ENCODE assay signal across 8 cellular contexts in the genomic region with DNA sequence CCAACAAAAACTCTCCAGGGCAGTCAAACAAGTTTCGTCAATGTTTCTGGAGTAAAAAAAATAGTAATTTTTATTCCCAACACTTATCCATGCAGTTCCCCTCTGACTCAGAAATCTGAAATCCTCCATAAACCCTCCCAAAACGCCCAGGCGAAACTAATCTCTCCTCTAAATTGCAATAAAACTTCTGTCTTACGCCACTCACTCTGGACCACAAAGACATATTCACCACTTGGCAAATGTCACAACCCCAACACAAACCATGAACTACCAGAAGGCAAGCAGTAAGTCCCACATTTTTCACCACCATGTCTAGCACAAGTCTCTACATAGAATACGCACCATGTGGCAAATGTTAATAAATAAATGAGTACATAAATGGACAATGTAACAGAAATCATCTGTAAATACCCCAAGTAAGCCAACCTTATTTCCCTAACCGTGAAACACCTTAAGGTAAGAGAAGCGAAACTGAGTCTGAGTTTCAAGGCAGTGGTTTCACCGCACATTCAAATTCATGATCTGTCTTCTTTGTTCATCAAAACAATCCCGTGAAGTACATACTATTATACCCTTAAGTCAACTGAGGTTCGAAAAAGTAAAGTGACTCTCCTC. TPM values are rescaled to one million over a fixed set of nuclear protein-coding genes. Genes with fewer than 3 reads are reported as not detected.
DNase-seq lines count a peak whose midpoint lies in the region; ATAC-seq and TF ChIP-seq lines count a peak whose summit lies in the region.

No MANE protein-coding gene starts in this region.

- H3K9me3 ChIP-seq in Caco-2: no peaks in the 10 kb centered on the region
- H3K9me3 ChIP-seq in naive thymus-derived CD4-positive, alpha-beta T cell (ENCODE audit: control insufficient read depth in 2 of 3, low read length in 3 of 3): no peaks in the 10 kb centered on the region

- peak overlapping the region; percentile 95 for H3K4me3 Mint-ChIP-seq in Caco-2 (ENCODE audit: unreplicated experiment)
- peak overlapping the region; percentile 91 for H3K4me3 Mint-ChIP-seq in activated T-helper 2 cell treated with anti-CD3 and anti-CD28 coated beads, Interferon-gamma antibody, Interleukin-2, Interleukin-4, amounts not matched to agents 10 μg/mL and 5 μg/mL and 100 μg/mL, durations not matched to agents 14 hours and 24 hours and 36 hours (ENCODE audit: low read depth)
- H3K4me3 Mint-ChIP-seq in naive thymus-derived CD4-positive, alpha-beta T cell: peak overlapping the region; percentile 7 to 99 (median 94)

- BruUV-seq in Caco-2 (replicated peaks; lab: Mats Ljungman, UMichigan): TSS peak; percentile 34

- no peak overlapping the region for H3K27ac ChIP-seq in naive thymus-derived CD4-positive, alpha-beta T cell (ENCODE audit: low read depth, low read length)

- H3K4me1 ChIP-seq in Caco-2: 0 out of 2 replicates have a peak, but pooled peaks cover 5% of the 10 kb centered on the region
- peaks cover 4 to 12% of the 10 kb centered on the region in 2 donors for H3K4me1 ChIP-seq in naive thymus-derived CD4-positive, alpha-beta T cell (ENCODE audit: control insufficient read depth in 2 of 2, insufficient read depth in 2 of 2, low read length in 2 of 2)

- no peaks in the 10 kb centered on the region for H3K36me3 ChIP-seq in Caco-2 (ENCODE audit: control insufficient read depth, insufficient read depth, low read length)
- H3K36me3 ChIP-seq in naive thymus-derived CD4-positive, alpha-beta T cell (ENCODE audit: control insufficient read depth in 2 of 3, insufficient read depth in 3 of 3, low read length in 3 of 3): peaks cover 0 to 3% (median 0%) of the 10 kb centered on the region in 3 experiments

- peak; percentile 38 for ATAC-seq in GM19395 (IDR thresholded peaks at IDR 0.05; ENCODE audit: unreplicated experiment)
- peak; percentile 19 for ATAC-seq in HG03439 (IDR thresholded peaks at IDR 0.05; ENCODE audit: unreplicated experiment)
- ATAC-seq in naive thymus-derived CD4-positive, alpha-beta T cell: no peak

- H3K27ac Mint-ChIP-seq in Caco-2 (ENCODE audit: unreplicated experiment): peak overlapping the region; percentile 25
- H3K27ac Mint-ChIP-seq in activated T-helper 2 cell treated with anti-CD3 and anti-CD28 coated beads, Interferon-gamma antibody, Interleukin-2, Interleukin-4, amounts not matched to agents 10 μg/mL and 5 μg/mL and 100 μg/mL, durations not matched to agents 14 hours and 24 hours and 36 hours: no peak overlapping the region
- H3K27ac Mint-ChIP-seq in naive thymus-derived CD4-positive, alpha-beta T cell: peak overlapping the region in 3 of 9 donors; percentile 21 to 83 (median 54)

- POLR2A ChIA-PET in Caco-2 (lab: Charles Lee): no interaction called here
- POLR2A ChIA-PET in naive thymus-derived CD4-positive, alpha-beta T cell (lab: Charles Lee): no interaction called here

- no peaks in the 10 kb centered on the region for H3K9me3 Mint-ChIP-seq in Caco-2 (ENCODE audit: unreplicated experiment)
- no peaks in the 10 kb centered on the region for H3K9me3 Mint-ChIP-seq in activated T-helper 2 cell treated with anti-CD3 and anti-CD28 coated beads, Interferon-gamma antibody, Interleukin-2, Interleukin-4, amounts not matched to agents 10 μg/mL and 5 μg/mL and 100 μg/mL, durations not matched to agents 14 hours and 24 hours and 36 hours
- H3K9me3 Mint-ChIP-seq in naive thymus-derived CD4-positive, alpha-beta T cell: no peaks in the 10 kb centered on the region

- no peak for TF ChIP-seq CTCF in Caco-2 (IDR thresholded peaks at IDR 0.05; ENCODE audit: insufficient read depth in 1 of 2, low read depth in 1 of 2, low read length in 1 of 2, severe bottlenecking in 1 of 2, unreplicated experiment in 1 of 2)

- DNase-seq in Caco-2 (no peak), GM03348 (ENCODE audit: low spot score) (no peak), NCI-H2196 treated with DMSO at 0.1 percent for 48 hours (lab: John Stamatoyannopoulos, UW; ENCODE audit: unreplicated experiment) (no peak), AG20443 (ENCODE audit: low spot score) (no peak)
- no peak for DNase-seq in activated T-helper 2 cell treated with anti-CD3 and anti-CD28 coated beads, Interferon-gamma antibody, Interleukin-2, Interleukin-4, amounts not matched to agents 10 μg/mL and 5 μg/mL and 100 μg/mL, durations not matched to agents 14 hours and 24 hours and 36 hours (ENCODE audit: low spot score)
- no peak for DNase-seq in naive thymus-derived CD4-positive, alpha-beta T cell

- no peaks in the 10 kb centered on the region for H3K27me3 ChIP-seq in Caco-2 (replicated peaks; ENCODE audit: control insufficient read depth, insufficient read depth, low read length)
- no peaks in the 10 kb centered on the region for H3K27me3 ChIP-seq in naive thymus-derived CD4-positive, alpha-beta T cell (ENCODE audit: control insufficient read depth in 2 of 2, insufficient read depth in 2 of 2, low read length in 2 of 2)

- intact Hi-C loops in Caco-2 (cut with micrococcal nuclease; ENCODE audit: unreplicated experiment): no loop called here
- intact Hi-C loops in activated T-helper 2 cell treated with anti-CD3 and anti-CD28 coated beads, Interferon-gamma antibody, Interleukin-2, Interleukin-4, amounts not matched to agents 10 μg/mL and 5 μg/mL and 100 μg/mL, durations not matched to agents 14 hours and 24 hours and 36 hours (cut with micrococcal nuclease): no loop called here
- intact Hi-C loops in naive thymus-derived CD4-positive, alpha-beta T cell (cut with micrococcal nuclease): no loop called here

- no peaks in the 10 kb centered on the region for H3K27me3 Mint-ChIP-seq in Caco-2 (ENCODE audit: insufficient read depth, unreplicated experiment)
- H3K27me3 Mint-ChIP-seq in activated T-helper 2 cell treated with anti-CD3 and anti-CD28 coated beads, Interferon-gamma antibody, Interleukin-2, Interleukin-4, amounts not matched to agents 10 μg/mL and 5 μg/mL and 100 μg/mL, durations not matched to agents 14 hours and 24 hours and 36 hours (ENCODE audit: low read depth): no peaks in the 10 kb centered on the region
- no peaks in the 10 kb centered on the region for H3K27me3 Mint-ChIP-seq in naive thymus-derived CD4-positive, alpha-beta T cell

- peaks cover 21% of the 10 kb centered on the region for H3K4me1 Mint-ChIP-seq in Caco-2 (ENCODE audit: low read depth, unreplicated experiment)
- H3K4me1 Mint-ChIP-seq in activated T-helper 2 cell treated with anti-CD3 and anti-CD28 coated beads, Interferon-gamma antibody, Interleukin-2, Interleukin-4, amounts not matched to agents 10 μg/mL and 5 μg/mL and 100 μg/mL, durations not matched to agents 14 hours and 24 hours and 36 hours (ENCODE audit: low read depth): peaks cover 27% of the 10 kb centered on the region
- H3K4me1 Mint-ChIP-seq in naive thymus-derived CD4-positive, alpha-beta T cell: peaks cover 25 to 42% (median 36%) of the 10 kb centered on the region in 7 donors

- peak overlapping the region; percentile 62 for H3K4me3 ChIP-seq in Caco-2 (ENCODE audit: low read depth, low read length)
- H3K4me3 ChIP-seq in naive thymus-derived CD4-positive, alpha-beta T cell (ENCODE audit: low read length): no peak overlapping the region

- peaks cover 17% of the 10 kb centered on the region for H3K36me3 Mint-ChIP-seq in Caco-2 (ENCODE audit: insufficient read depth, unreplicated experiment)
- H3K36me3 Mint-ChIP-seq in activated T-helper 2 cell treated with anti-CD3 and anti-CD28 coated beads, Interferon-gamma antibody, Interleukin-2, Interleukin-4, amounts not matched to agents 10 μg/mL and 5 μg/mL and 100 μg/mL, durations not matched to agents 14 hours and 24 hours and 36 hours (ENCODE audit: low read depth): peaks cover 14% of the 10 kb centered on the region
- peaks cover 0 to 19% (median 8%) of the 10 kb centered on the region in 5 donors for H3K36me3 Mint-ChIP-seq in naive thymus-derived CD4-positive, alpha-beta T cell

- CTCF ChIA-PET in Caco-2 (lab: Charles Lee): no interaction called here
- CTCF ChIA-PET in naive thymus-derived CD4-positive, alpha-beta T cell (lab: Charles Lee): no interaction called here

RNA-seq across cellular contexts. Expression of gene PAPSS1, which starts 1.6 kb away (rescaled TPM):
- 60.1 and 66.1 TPM in 2 replicates for total RNA-seq in Caco-2 (2022)
- 36.9 TPM in 2 replicates for total RNA-seq in activated T-helper 2 cell treated with anti-CD3 and anti-CD28 coated beads, Interferon-gamma antibody, Interleukin-2, Interleukin-4, amounts not matched to agents 10 μg/mL and 5 μg/mL and 100 μg/mL, durations not matched to agents 14 hours and 24 hours and 36 hours
- total RNA-seq in naive thymus-derived CD4-positive, alpha-beta T cell: 10 to 100 TPM in 4 of 5 experiments, 1 to 10 TPM in 1; 7.8 to 30.0 (median 16.1) TPM
- 10 to 100 TPM; 21.6 to 24.0 TPM for polyA plus RNA-seq in naive thymus-derived CD4-positive, alpha-beta T cell
